ENCODE assay signal across 26 cellular contexts in genomic region chr21:32048353-32048752, GRCh38.
A peak's percentile ranks its signal among the peaks of the same experiment; 100 is the strongest.
DNase-seq lines count a peak whose midpoint lies in the region; TF ChIP-seq lines count a peak whose summit lies in the region.
"Had no signal": no experiment of that assay in that cellular context is flagged by ENCODE, and none has a peak within 500 bp of the region (broad histone marks: within the 10 kb centered on the region; RNA-seq: fewer than 3 reads in every experiment).

No MANE protein-coding gene starts in this region.

- H3K27me3 ChIP-seq in A673 (replicated peaks; ENCODE audit: insufficient read depth, low read depth, low read length, poor library complexity): no peaks in the 10 kb centered on the region
- H3K27me3 ChIP-seq in NT2/D1 (ENCODE audit: insufficient read depth, insufficient read length): no peaks in the 10 kb centered on the region
- H3K27me3 ChIP-seq: MG63 had no signal

- no TSS peak for BruUV-seq in A673 (replicated peaks; lab: Mats Ljungman, UMichigan)

- CTCF ChIA-PET in A673 (lab: Charles Lee): no interaction called here

- POLR2A ChIA-PET in A673 (lab: Charles Lee; ENCODE audit: low non-redundant PET): no interaction called here

- H3K4me1 ChIP-seq in A673 (ENCODE audit: insufficient read depth, low read length, poor library complexity, severe bottlenecking) (no peaks in the 10 kb centered on the region), NT2/D1 (ENCODE audit: insufficient read depth, insufficient read length) (peaks cover 8% of the 10 kb centered on the region)
- H3K4me1 ChIP-seq: Caco-2, SJSA1 had no signal

- H3K9me3 ChIP-seq in A673 (ENCODE audit: low read depth, low read length, poor library complexity, severe bottlenecking) (no peaks in the 10 kb centered on the region), NT2/D1 (ENCODE audit: insufficient read depth, low read length) (peaks cover 12% of the 10 kb centered on the region; the same call in 1 of the 2 replicates)
- H3K9me3 ChIP-seq: Caco-2, MG63, SJSA1 had no signal

- H3K9ac ChIP-seq in NT2/D1 (ENCODE audit: insufficient read length, low read depth): no peak overlapping the region
- H3K9ac ChIP-seq: GM23248 had no signal

- peak; percentile 23 for DNase-seq in A673 (ENCODE audit: low spot score)
- peak; percentile 9 for DNase-seq in ELF-1 (ENCODE audit: low read depth, low spot score)
- DNase-seq in NT2/D1 (ENCODE audit: low read depth, low spot score): peak; percentile 36
- DNase-seq in left kidney (ENCODE audit: low read depth, low spot score): peak; percentile 16
- DNase-seq in NCI-H345 treated with DMSO at 0.1 percent for 48 hours (lab: John Stamatoyannopoulos, UW; ENCODE audit: unreplicated experiment): no peak
- no peak for DNase-seq in NCI-H524 treated with DMSO at 0.1 percent for 48 hours (lab: John Stamatoyannopoulos, UW)
- no peak for DNase-seq in NCI-H1092 (lab: John Stamatoyannopoulos, UW)
- DNase-seq in activated T-cell treated with anti-CD3 and anti-CD28 coated beads for 4 hours: no peak
- DNase-seq: AML-193; C1 segment of cervical spinal cord; Caco-2; CD4-positive, alpha-beta memory T cell; DMS79; GM23248; KG1; MG63; NCI-H1048; NCI-H1417 treated with DMSO at 0.1 percent for 48 hours; NCI-H187; NCI-H2081 treated with DMSO at 0.1 percent for 48 hours; NCI-H2171; NCI-H226; NCI-H774; Right ventricle myocardium superior; RPMI8226 had no signal

- no peak for TF ChIP-seq CTCF in A673 (conservative IDR thresholded peaks at IDR 0.05; ENCODE audit: low read depth, low read length)

- H3K4me3 ChIP-seq in A673 (ENCODE audit: low read depth, low read length, poor library complexity, severe bottlenecking) (no peak overlapping the region), NT2/D1 (ENCODE audit: insufficient read length, low read depth) (no peak overlapping the region)
- H3K4me3 ChIP-seq: GM23248, MG63, SJSA1 had no signal

- intact Hi-C loops in A673 (cut with micrococcal nuclease; ENCODE audit: unreplicated experiment): no loop called here

- no peaks in the 10 kb centered on the region for H3K36me3 ChIP-seq in A673 (ENCODE audit: insufficient read depth, low read length, poor library complexity, severe bottlenecking)
- H3K36me3 ChIP-seq in NT2/D1 (ENCODE audit: insufficient read depth, insufficient read length, low read length): no peaks in the 10 kb centered on the region
- H3K36me3 ChIP-seq: MG63, SJSA1 had no signal

- H3K27ac ChIP-seq in A673 (ENCODE audit: low read depth, low read length, poor library complexity, severe bottlenecking): no peak overlapping the region
- H3K27ac ChIP-seq: GM23248, SJSA1 had no signal

Comparison
In these comparisons a context has a peak if more than half of its experiments do, and no peak if none do; other contexts are left out.
1. DNase-seq: peak in A673 (single experiment), ELF-1 (single experiment), NT2/D1 (single experiment) and left kidney (single experiment); none in NCI-H345 treated with DMSO at 0.1 percent for 48 hours (single experiment), NCI-H524 treated with DMSO at 0.1 percent for 48 hours (single experiment), NCI-H1092 (single experiment) and activated T-cell treated with anti-CD3 and anti-CD28 coated beads for 4 hours (single experiment).